Comparison of ENCODE assay signal across 23 cellular contexts in the genomic region with DNA sequence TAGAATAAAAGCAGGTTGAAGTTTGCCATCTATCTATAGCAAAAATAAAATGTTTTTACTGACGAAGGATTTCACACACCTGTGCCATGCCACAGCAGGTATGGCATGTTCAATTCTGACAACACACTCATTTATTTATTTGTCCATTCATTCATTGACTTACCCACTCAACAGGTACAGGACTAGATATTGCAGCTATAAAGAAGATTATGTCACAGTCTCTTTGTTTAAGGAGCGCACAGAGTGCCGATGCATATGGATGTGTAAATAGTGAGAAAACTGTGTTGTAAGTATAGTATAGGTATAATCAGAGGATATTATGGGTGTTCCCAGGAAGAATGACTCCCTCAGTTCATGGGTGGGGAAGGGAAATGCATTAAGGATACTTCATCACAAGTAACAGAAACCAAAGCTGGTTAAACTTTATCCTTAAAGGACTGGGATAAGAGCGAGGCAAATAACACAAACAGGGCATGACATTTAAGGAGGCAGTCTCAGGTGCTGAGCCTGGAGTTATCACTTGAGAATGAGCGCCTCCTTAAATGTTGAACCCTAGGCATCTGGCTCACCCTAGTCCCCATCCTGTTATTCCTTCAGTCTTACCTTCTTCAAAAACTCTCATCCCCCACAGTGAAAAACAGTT. TPM values are rescaled to one million over a fixed set of nuclear protein-coding genes. Genes with fewer than 3 reads are reported as not detected.
DNase-seq lines count a peak whose midpoint lies in the region; ATAC-seq and TF ChIP-seq lines count a peak whose summit lies in the region.
"Had no signal": no experiment of that assay in that cellular context is flagged by ENCODE, and none has a peak within 500 bp of the region (broad histone marks: within the 10 kb centered on the region; RNA-seq: fewer than 3 reads in every experiment).

No MANE protein-coding gene starts in this region.

- peaks cover 24% of the 10 kb centered on the region for H3K27me3 Mint-ChIP-seq in stimulated activated naive CD8-positive, alpha-beta T cell treated with anti-CD3 and anti-CD28 coated beads, Interleukin-15, amount 100 ng/mL, for 72 hours
- H3K27me3 Mint-ChIP-seq in activated naive CD8-positive, alpha-beta T cell treated with anti-CD3 and anti-CD28 coated beads for 36 hours = peaks cover 15% of the 10 kb centered on the region
- H3K27me3 Mint-ChIP-seq in effector memory CD8-positive, alpha-beta T cell = peaks cover 45 to 57% of the 10 kb centered on the region in 2 donors

- no peaks in the 10 kb centered on the region for H3K4me1 Mint-ChIP-seq in stimulated activated naive CD8-positive, alpha-beta T cell treated with anti-CD3 and anti-CD28 coated beads, Interleukin-15, amount 100 ng/mL, for 72 hours
- H3K4me1 Mint-ChIP-seq in activated naive CD8-positive, alpha-beta T cell treated with anti-CD3 and anti-CD28 coated beads for 36 hours = no peaks in the 10 kb centered on the region
- no peaks in the 10 kb centered on the region for H3K4me1 Mint-ChIP-seq in effector memory CD8-positive, alpha-beta T cell (ENCODE audit: low read depth in 2 of 2)
- H3K4me1 Mint-ChIP-seq: CD4-positive, CD25-positive, alpha-beta regulatory T cell had no signal

- no peak overlapping the region for H3K27ac Mint-ChIP-seq in stimulated activated naive CD8-positive, alpha-beta T cell treated with anti-CD3 and anti-CD28 coated beads, Interleukin-15, amount 100 ng/mL, for 72 hours
- H3K27ac Mint-ChIP-seq in activated naive CD8-positive, alpha-beta T cell treated with anti-CD3 and anti-CD28 coated beads for 36 hours = no peak overlapping the region
- no peak overlapping the region for H3K27ac Mint-ChIP-seq in effector memory CD8-positive, alpha-beta T cell
- H3K27ac Mint-ChIP-seq: activated CD8-positive, alpha-beta T cell treated with anti-CD3 and anti-CD28 coated beads for 36 hours; activated naive CD4-positive, alpha-beta T cell treated with anti-CD3 and anti-CD28 coated beads for 36 hours; CD4-positive, CD25-positive, alpha-beta regulatory T cell; natural killer cell treated with Interleukin-12 subunit alpha and Interleukin-12 subunit beta and Interleukin-15 and Interleukin-18, amount 100 ng/mL, for 72 hours had no signal

- peaks cover 43% of the 10 kb centered on the region for H3K4me1 ChIP-seq in ACC112 (ENCODE audit: control insufficient read depth, insufficient read depth, low read length, unreplicated experiment)
- peaks cover 28% of the 10 kb centered on the region for H3K4me1 ChIP-seq in RWPE2 (ENCODE audit: insufficient read depth, poor library complexity, severe bottlenecking)
- no peaks in the 10 kb centered on the region for H3K4me1 ChIP-seq in esophagus squamous epithelium
- peaks cover 12% of the 10 kb centered on the region for H3K4me1 ChIP-seq in mucosa of descending colon (ENCODE audit: low read depth)
- H3K4me1 ChIP-seq: testis had no signal

- H3K9me3 ChIP-seq in RWPE2 (ENCODE audit: severe bottlenecking) (no peaks in the 10 kb centered on the region), esophagus squamous epithelium (no peaks in the 10 kb centered on the region), mucosa of descending colon (no peaks in the 10 kb centered on the region)
- H3K9me3 ChIP-seq: testis had no signal

- intact Hi-C loops in esophagus squamous epithelium (cut with DNase I) = no loop called here
- intact Hi-C loops in mucosa of descending colon (cut with DNase I, micrococcal nuclease) = no loop called here

- H3K4me3 ChIP-seq in ACC112 (ENCODE audit: low read depth, low read length) (peak overlapping the region; percentile 19; the same call in 1 of the 2 replicates), RWPE2 (ENCODE audit: severe bottlenecking) (no peak overlapping the region), esophagus squamous epithelium (no peak overlapping the region), mucosa of descending colon (no peak overlapping the region)
- H3K4me3 ChIP-seq: PC-9, testis had no signal

- no peak for DNase-seq in RWPE2 (ENCODE audit: low spot score)
- DNase-seq in esophagus squamous epithelium (lab: John Stamatoyannopoulos, UW) = no peak
- peak in 1 of 3 donors; percentile 60 for DNase-seq in mucosa of descending colon
- no peak for DNase-seq in stimulated activated naive CD8-positive, alpha-beta T cell treated with anti-CD3 and anti-CD28 coated beads, Interleukin-15, amount 100 ng/mL, for 72 hours
- DNase-seq in activated naive CD8-positive, alpha-beta T cell treated with anti-CD3 and anti-CD28 coated beads for 36 hours = no peak
- DNase-seq in T1000 (lab: John Stamatoyannopoulos, UW) = no peak
- no peak for DNase-seq in effector memory CD8-positive, alpha-beta T cell
- DNase-seq: activated CD4-positive, alpha-beta T cell treated with anti-CD3 and anti-CD28 coated beads for 1 hour; activated CD8-positive, alpha-beta T cell treated with anti-CD3 and anti-CD28 coated beads for 36 hours; activated naive CD4-positive, alpha-beta T cell treated with anti-CD3 and anti-CD28 coated beads for 36 hours; amniotic stem cell; CD4-positive, CD25-positive, alpha-beta regulatory T cell; islet precursor cell; NCI-H1694 treated with DMSO at 0.1 percent for 48 hours; NK-92 treated with Interleukin-12 subunit alpha and Interleukin-12 subunit beta, amount 100 ng/mL, for 24 hours; occipital lobe; PC-9; SHP77; stimulated activated naive CD4-positive, alpha-beta T cell treated with Interleukin-2 at 50 U/mL for 16 hours; testis had no signal

- 83 to 85% methylated on average over 5 of the region's 5 CpGs for WGBS in esophagus squamous epithelium, 2 donors

- TF ChIP-seq CTCF in RWPE2 (IDR thresholded peaks at IDR 0.05; ENCODE audit: poor library complexity, severe bottlenecking) (no peak), esophagus squamous epithelium (IDR thresholded peaks at IDR 0.05) (no peak), mucosa of descending colon (IDR thresholded peaks at IDR 0.05) (no peak)

- no peaks in the 10 kb centered on the region for H3K79me2 ChIP-seq in ACC112 (ENCODE audit: control insufficient read depth, insufficient read depth, low read length, unreplicated experiment)

- H3K36me3 ChIP-seq in ACC112 (ENCODE audit: insufficient read depth, low read length) (no peaks in the 10 kb centered on the region), RWPE2 (ENCODE audit: low read depth) (no peaks in the 10 kb centered on the region), esophagus squamous epithelium (no peaks in the 10 kb centered on the region), mucosa of descending colon (ENCODE audit: low read depth) (no peaks in the 10 kb centered on the region)

- H3K4me3 Mint-ChIP-seq in stimulated activated naive CD8-positive, alpha-beta T cell treated with anti-CD3 and anti-CD28 coated beads, Interleukin-15, amount 100 ng/mL, for 72 hours = no peak overlapping the region
- H3K4me3 Mint-ChIP-seq in activated naive CD8-positive, alpha-beta T cell treated with anti-CD3 and anti-CD28 coated beads for 36 hours = no peak overlapping the region
- H3K4me3 Mint-ChIP-seq in effector memory CD8-positive, alpha-beta T cell = no peak overlapping the region
- H3K4me3 Mint-ChIP-seq: activated CD8-positive, alpha-beta T cell treated with anti-CD3 and anti-CD28 coated beads for 36 hours; activated naive CD4-positive, alpha-beta T cell treated with anti-CD3 and anti-CD28 coated beads for 36 hours; CD4-positive, CD25-positive, alpha-beta regulatory T cell; natural killer cell treated with Interleukin-12 subunit alpha and Interleukin-12 subunit beta and Interleukin-15 and Interleukin-18, amount 100 ng/mL, for 72 hours had no signal

- TF ChIP-seq POLR2A in esophagus squamous epithelium (IDR thresholded peaks at IDR 0.05) = no peak

- no peaks in the 10 kb centered on the region for H3K27me3 ChIP-seq in ACC112 (ENCODE audit: insufficient read depth, low read length)
- H3K27me3 ChIP-seq in RWPE2 (ENCODE audit: insufficient read depth, poor library complexity, severe bottlenecking) = no peaks in the 10 kb centered on the region
- H3K27me3 ChIP-seq in esophagus squamous epithelium = peaks cover 0 to under 1% (median 0%) of the 10 kb centered on the region in 4 donors
- H3K27me3 ChIP-seq: testis had no signal

- no peaks in the 10 kb centered on the region for H3K36me3 Mint-ChIP-seq in activated naive CD8-positive, alpha-beta T cell treated with anti-CD3 and anti-CD28 coated beads for 36 hours
- H3K36me3 Mint-ChIP-seq in effector memory CD8-positive, alpha-beta T cell (ENCODE audit: insufficient read depth) = no peaks in the 10 kb centered on the region
- H3K36me3 Mint-ChIP-seq: CD4-positive, CD25-positive, alpha-beta regulatory T cell; natural killer cell treated with Interleukin-12 subunit alpha and Interleukin-12 subunit beta and Interleukin-15 and Interleukin-18, amount 100 ng/mL, for 72 hours had no signal

- H3K9me3 Mint-ChIP-seq in stimulated activated naive CD8-positive, alpha-beta T cell treated with anti-CD3 and anti-CD28 coated beads, Interleukin-15, amount 100 ng/mL, for 72 hours = no peaks in the 10 kb centered on the region
- H3K9me3 Mint-ChIP-seq in activated naive CD8-positive, alpha-beta T cell treated with anti-CD3 and anti-CD28 coated beads for 36 hours = no peaks in the 10 kb centered on the region
- H3K9me3 Mint-ChIP-seq in effector memory CD8-positive, alpha-beta T cell = no peaks in the 10 kb centered on the region
- H3K9me3 Mint-ChIP-seq: activated CD8-positive, alpha-beta T cell treated with anti-CD3 and anti-CD28 coated beads for 36 hours; activated naive CD4-positive, alpha-beta T cell treated with anti-CD3 and anti-CD28 coated beads for 36 hours; natural killer cell treated with Interleukin-12 subunit alpha and Interleukin-12 subunit beta and Interleukin-15 and Interleukin-18, amount 100 ng/mL, for 72 hours had no signal

- no peak overlapping the region for H2AFZ ChIP-seq in ACC112 (ENCODE audit: low read length, unreplicated experiment)
- H2AFZ ChIP-seq: PC-9 had no signal

- ATAC-seq in RWPE2 (ENCODE audit: low read depth) (peak; percentile 43), mucosa of descending colon (peak; percentile 95)
- no peak for ATAC-seq in stimulated activated naive CD8-positive, alpha-beta T cell treated with anti-CD3 and anti-CD28 coated beads, Interleukin-15, amount 100 ng/mL, for 72 hours
- no peak for ATAC-seq in effector memory CD8-positive, alpha-beta T cell (replicated peaks)
- ATAC-seq: activated CD8-positive, alpha-beta T cell treated with anti-CD3 and anti-CD28 coated beads for 36 hours; natural killer cell treated with Interleukin-12 subunit alpha and Interleukin-12 subunit beta and Interleukin-15 and Interleukin-18, amount 100 ng/mL, for 72 hours had no signal

- H3K27ac ChIP-seq in ACC112 (ENCODE audit: low read depth, low read length) (peak overlapping the region; percentile 90), RWPE2 (ENCODE audit: poor library complexity, severe bottlenecking) (no peak overlapping the region), esophagus squamous epithelium (peak overlapping the region in 3 of 4 donors; percentile 33 to 76 (median 42))
- H3K27ac ChIP-seq: PC-9 had no signal

RNA-seq across cellular contexts. Expression of a gene that starts 7.9 kb away (rescaled TPM):
- total RNA-seq in esophagus squamous epithelium (10 to 100 TPM; 17.4 to 67.7 (median 36.8) TPM), mucosa of descending colon (100 to 1,000 TPM in 1 of 3 donors, 10 to 100 TPM in 2; 74.8 to 108 (median 94.9) TPM)
- total RNA-seq in activated naive CD8-positive, alpha-beta T cell treated with anti-CD3 and anti-CD28 coated beads for 36 hours = 100 to 1,000 TPM; 110 to 116 TPM

RNA-seq across cellular contexts. Expression of a gene that starts 41.1 kb away (rescaled TPM):
- total RNA-seq in esophagus squamous epithelium = 10 to 100 TPM in 1 of 4 donors, under 1 TPM in 3; 0.31 to 10.3 (median 0.57) TPM
- total RNA-seq in mucosa of descending colon = 10 to 100 TPM in 1 of 3 donors, 1 to 10 TPM in 2; 1.2 to 19.7 (median 1.3) TPM
- total RNA-seq in activated naive CD8-positive, alpha-beta T cell treated with anti-CD3 and anti-CD28 coated beads for 36 hours = not detected
- total RNA-seq: activated CD8-positive, alpha-beta T cell treated with anti-CD3 and anti-CD28 coated beads for 36 hours; LHCN-M2 had no signal

Comparison
In these comparisons a context has a peak if more than half of its experiments do, and no peak if none do; other contexts are left out.
1. ATAC-seq: peak in RWPE2 (single experiment) and mucosa of descending colon (single experiment); none in stimulated activated naive CD8-positive, alpha-beta T cell treated with anti-CD3 and anti-CD28 coated beads, Interleukin-15, amount 100 ng/mL, for 72 hours (single experiment) and effector memory CD8-positive, alpha-beta T cell (single experiment).